8 cellular contexts compared by ENCODE assay signal in genomic region chrX:7083468-7084396, GRCh38.
DNase-seq lines count a peak whose midpoint lies in the region; TF ChIP-seq lines count a peak whose summit lies in the region.

No MANE protein-coding gene starts in this region.

- H3F3A ChIP-seq in GM23248 (ENCODE audit: insufficient read depth) (no peaks in the 10 kb centered on the region; the same call in 1 of the 2 replicates), Loucy (ENCODE audit: low read depth) (peaks cover 4% of the 10 kb centered on the region)

- 51 to 58% methylated on average over 16 to 20 of the region's 21 CpGs for WGBS in GM23248 (ENCODE audit: low coverage in 1 of 2, low lambda C conversion rate in 2 of 2, missing lambda C conversion rate in 2 of 2), 2 experiments
- 57 to 83% methylated on average over 21 of the region's 21 CpGs for WGBS in sigmoid colon, 2 donors

- H3K4me2 ChIP-seq in GM23248 (ENCODE audit: unreplicated experiment): no peak overlapping the region
- peak overlapping the region; percentile 62 for H3K4me2 ChIP-seq in Loucy (ENCODE audit: low read depth, low read length, poor library complexity, severe bottlenecking)

- in situ Hi-C loops in GM23248 (cut with MboI): no loop called here

- H3K9ac ChIP-seq in GM23248 (no peak overlapping the region), Loucy (ENCODE audit: low read depth, low read length, poor library complexity, severe bottlenecking) (peak overlapping the region; percentile 66)

- H2AFZ ChIP-seq in GM23248 (no peak overlapping the region), Loucy (ENCODE audit: low read length) (no peak overlapping the region)

- no peak for TF ChIP-seq POLR2A in sigmoid colon (IDR thresholded peaks at IDR 0.05)

- no peak for TF ChIP-seq EP300 in sigmoid colon (IDR thresholded peaks at IDR 0.05)

- no peaks in the 10 kb centered on the region for H3K79me2 ChIP-seq in GM23248 (ENCODE audit: insufficient read depth)
- H3K79me2 ChIP-seq in Loucy (ENCODE audit: insufficient read depth, low read length): peaks cover 24% of the 10 kb centered on the region; the same call in 1 of the 2 replicates

- H3K4me3 ChIP-seq in GM23248: no peak overlapping the region
- H3K4me3 ChIP-seq in Loucy (ENCODE audit: low read length, poor library complexity, severe bottlenecking): peak overlapping the region; percentile 32
- no peak overlapping the region for H3K4me3 ChIP-seq in epithelial cell of proximal tubule (ENCODE audit: low read depth, low read length)
- no peak overlapping the region for H3K4me3 ChIP-seq in sigmoid colon

- H3K27me3 ChIP-seq in GM23248 (replicated peaks; ENCODE audit: insufficient read depth) (no peaks in the 10 kb centered on the region), Loucy (ENCODE audit: insufficient read depth, low read length, poor library complexity, severe bottlenecking) (no peaks in the 10 kb centered on the region), sigmoid colon (no peaks in the 10 kb centered on the region)

- TF ChIP-seq CTCF in Loucy (conservative IDR thresholded peaks at IDR 0.05; ENCODE audit: low read length) (no peak), epithelial cell of proximal tubule (conservative IDR thresholded peaks at IDR 0.05; ENCODE audit: low read depth, low read length) (no peak), sigmoid colon (IDR thresholded peaks at IDR 0.05) (no peak)

- peak; percentile 83 for DNase-seq in GM04503 (ENCODE audit: low read depth)
- peak; percentile 84 for DNase-seq in GM23248
- DNase-seq in activated CD4-positive, alpha-beta T cell treated with anti-CD3 and anti-CD28 coated beads, Interleukin-2, amount 50 U/mL, for 48 hours: peak; percentile 35 to 53
- DNase-seq in epithelial cell of proximal tubule (ENCODE audit: low read depth): peak; percentile 64
- DNase-seq in stimulated activated CD4-positive, alpha-beta T cell treated with anti-CD3 and anti-CD28 coated beads, Interleukin-2, amount 100 ng/mL, for 4 hours (ENCODE audit: low read depth): peak; percentile 41
- DNase-seq in sigmoid colon: no peak
- no peak for DNase-seq in DMS 273 treated with DMSO at 0.1 percent for 48 hours (lab: John Stamatoyannopoulos, UW)

- intact Hi-C loops in sigmoid colon (cut with DNase I): no loop called here

- H3K9me2 ChIP-seq in GM23248 (ENCODE audit: insufficient read depth): no peaks in the 10 kb centered on the region
- H3K9me2 ChIP-seq in Loucy (replicated peaks; ENCODE audit: low read depth, low read length): no peaks in the 10 kb centered on the region

- H3K27ac ChIP-seq in GM23248 (no peak overlapping the region), sigmoid colon (no peak overlapping the region)

- H3K9me3 ChIP-seq in GM23248 (ENCODE audit: low read depth) (no peaks in the 10 kb centered on the region), Loucy (ENCODE audit: insufficient read depth, low read depth, low read length) (no peaks in the 10 kb centered on the region), sigmoid colon (no peaks in the 10 kb centered on the region)

- H4K20me1 ChIP-seq in GM23248 (ENCODE audit: insufficient read depth) (no peaks in the 10 kb centered on the region), Loucy (ENCODE audit: insufficient read depth, low read length, poor library complexity, severe bottlenecking) (no peaks in the 10 kb centered on the region)

- H3K36me3 ChIP-seq in GM23248 (ENCODE audit: low read depth) (no peaks in the 10 kb centered on the region), Loucy (ENCODE audit: insufficient read depth, low read length) (no peaks in the 10 kb centered on the region; the same call in 1 of the 2 replicates), sigmoid colon (no peaks in the 10 kb centered on the region)

- H3K4me1 ChIP-seq in GM23248 (ENCODE audit: insufficient read depth) (peaks cover 8% of the 10 kb centered on the region; the same call in 1 of the 2 replicates), Loucy (ENCODE audit: insufficient read depth, low read length, poor library complexity, severe bottlenecking) (peaks cover 67% of the 10 kb centered on the region), sigmoid colon (no peaks in the 10 kb centered on the region)

Comparison
In these comparisons a context has a peak if more than half of its experiments do, and no peak if none do; other contexts are left out.
1. DNase-seq: peak in GM04503 (single experiment), GM23248 (single experiment), activated CD4-positive, alpha-beta T cell treated with anti-CD3 and anti-CD28 coated beads, Interleukin-2, amount 50 U/mL, for 48 hours (2 of 2), epithelial cell of proximal tubule (single experiment) and stimulated activated CD4-positive, alpha-beta T cell treated with anti-CD3 and anti-CD28 coated beads, Interleukin-2, amount 100 ng/mL, for 4 hours (single experiment); none in sigmoid colon (single experiment) and DMS 273 treated with DMSO at 0.1 percent for 48 hours (single experiment).